13 cellular contexts compared by ENCODE assay signal in the genomic region with DNA sequence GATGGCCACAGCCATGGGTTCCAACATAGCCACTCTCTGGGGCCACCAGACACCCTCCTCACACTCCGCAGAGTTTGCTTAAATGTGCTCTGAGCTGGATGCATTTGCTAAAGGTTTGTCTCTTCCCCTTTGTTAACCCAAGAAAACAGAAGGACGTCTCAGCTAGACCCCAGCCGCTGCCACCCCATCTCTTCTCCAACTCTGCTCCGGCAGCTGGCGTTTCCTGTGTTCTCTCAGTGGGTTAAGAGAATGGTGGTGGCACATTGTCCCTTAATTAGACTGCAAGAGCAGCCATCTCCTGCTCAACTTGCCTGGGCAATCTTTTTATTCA. TPM values are rescaled to one million over a fixed set of nuclear protein-coding genes. Genes with fewer than 3 reads are reported as not detected.
DNase-seq lines count a peak whose midpoint lies in the region; ATAC-seq, FAIRE-seq and TF ChIP-seq lines count a peak whose summit lies in the region.
"Had no signal": no experiment of that assay in that cellular context is flagged by ENCODE, and none has a peak within 500 bp of the region (broad histone marks: within the 10 kb centered on the region; RNA-seq: fewer than 3 reads in every experiment).

No MANE protein-coding gene starts in this region.

- ATAC-seq in GM18907 (IDR thresholded peaks at IDR 0.05; ENCODE audit: unreplicated experiment), result peak; percentile 1
- no peak for ATAC-seq in T-helper 17 cell
- ATAC-seq in gastrocnemius medialis, result no peak
- ATAC-seq in HG03378 (IDR thresholded peaks at IDR 0.05; ENCODE audit: unreplicated experiment), result no peak

- H3K56ac ChIP-seq in H9 (ENCODE audit: insufficient read length, low read depth, low read length), result no peak overlapping the region

- in situ Hi-C loops in gastrocnemius medialis (cut with MboI; ENCODE audit: low sequenced_read_pairs in 4 of 4), result no loop called here

- TF ChIP-seq CTCF in keratinocyte (optimal IDR thresholded peaks at IDR 0.05 in 1 of 3, IDR thresholded peaks at IDR 0.05 in 1 of 3, conservative IDR thresholded peaks at IDR 0.05 in 1 of 3; ENCODE audit: extremely low read depth in 1 of 3, insufficient read depth in 2 of 3, low read length in 3 of 3) (no peak), H9 (conservative IDR thresholded peaks at IDR 0.05) (no peak), gastrocnemius medialis (IDR thresholded peaks at IDR 0.05 in 4 of 5, conservative IDR thresholded peaks at IDR 0.05 in 1 of 5) (no peak)

- H3K9me3 ChIP-seq in BLaER1 treated with 17β-estradiol and CSF1 and Interleukin-3, amounts not matched to agents 10 nM and 100 nM (replicated peaks in 1 of 11), result 0 out of 22 replicates have a peak, but pooled peaks cover 0 to 8% (median 0%) of the 10 kb centered on the region in 11 experiments
- no peaks in the 10 kb centered on the region for H3K9me3 ChIP-seq in T-helper 17 cell (ENCODE audit: control insufficient read depth, low read length, poor library complexity, severe bottlenecking)
- no peaks in the 10 kb centered on the region for H3K9me3 ChIP-seq in keratinocyte (ENCODE audit: control insufficient read depth, low read depth, low read length)
- H3K9me3 ChIP-seq in H9 (ENCODE audit: control insufficient read depth, low read depth, low read length), result no peaks in the 10 kb centered on the region
- no peaks in the 10 kb centered on the region for H3K9me3 ChIP-seq in gastrocnemius medialis
- H3K9me3 ChIP-seq: prostate gland had no signal

- peak overlapping the region; percentile 63 to 83 (median 76) for H3K4me2 ChIP-seq in BLaER1 treated with 17β-estradiol and CSF1 and Interleukin-3, amounts not matched to agents 10 nM and 100 nM
- H3K4me2 ChIP-seq in keratinocyte (ENCODE audit: control insufficient read depth, extremely low read depth, insufficient read depth, low read depth, low read length), result no peak overlapping the region
- H3K4me2 ChIP-seq in H9 (ENCODE audit: insufficient read depth, insufficient read length, low read length), result no peak overlapping the region

- H4K91ac ChIP-seq in H9 (ENCODE audit: insufficient read length, low read depth, low read length), result no peak overlapping the region

- WGBS in H9 (ENCODE audit: extremely low coverage, insufficient read length, low lambda C conversion rate), result no CpG with 5 or more reads among the region's 5 CpGs

- no peak for TF ChIP-seq POLR2A in gastrocnemius medialis (IDR thresholded peaks at IDR 0.05)

- H3K36me3 Mint-ChIP-seq in T-helper 17 cell (ENCODE audit: low read depth) (no peaks in the 10 kb centered on the region), H9 (ENCODE audit: insufficient read depth in 1 of 3, low read depth in 3 of 3) (peaks cover 3 to 7% (median 4%) of the 10 kb centered on the region in 3 experiments; a peak in 4 of 7 replicates)

- H3K9me1 ChIP-seq in keratinocyte (ENCODE audit: control insufficient read depth, extremely low read depth, insufficient read depth, low read length), result no peaks in the 10 kb centered on the region

- intact Hi-C loops in gastrocnemius medialis (cut with DNase I; ENCODE audit: low total_unique reads), result no loop called here

- peaks cover 93 to 100% (median 98%) of the 10 kb centered on the region in 10 experiments for H3K4me1 ChIP-seq in BLaER1 treated with 17β-estradiol and CSF1 and Interleukin-3, amounts not matched to agents 10 nM and 100 nM
- H3K4me1 ChIP-seq in keratinocyte (ENCODE audit: control insufficient read depth, extremely low read depth, insufficient read depth, low read length) (peaks cover 7% of the 10 kb centered on the region), H9 (ENCODE audit: insufficient read depth, low read length) (no peaks in the 10 kb centered on the region; the same call in 1 of the 2 replicates), gastrocnemius medialis (no peaks in the 10 kb centered on the region)
- H3K4me1 ChIP-seq: prostate gland had no signal

- H2BK15ac ChIP-seq in H9 (ENCODE audit: low read depth, low read length), result no peak overlapping the region

- H2BK20ac ChIP-seq in H9 (ENCODE audit: low read depth, low read length, poor library complexity, severe bottlenecking), result no peak overlapping the region

- no peaks in the 10 kb centered on the region for H3K27me3 Mint-ChIP-seq in T-helper 17 cell
- no peaks in the 10 kb centered on the region; the same call in 1 of the 2 replicates for H3K27me3 Mint-ChIP-seq in H9 (ENCODE audit: low read depth)

- peak overlapping the region; percentile 54 to 99 (median 95) for H3K27ac ChIP-seq in BLaER1 treated with 17β-estradiol and CSF1 and Interleukin-3, amounts not matched to agents 10 nM and 100 nM
- H3K27ac ChIP-seq in keratinocyte (ENCODE audit: control insufficient read depth, insufficient read depth, low read length), result peak overlapping the region; percentile 51
- H3K27ac ChIP-seq in H9 (ENCODE audit: insufficient read length, low read depth, low read length), result no peak overlapping the region
- H3K27ac ChIP-seq in gastrocnemius medialis, result no peak overlapping the region
- H3K27ac ChIP-seq: prostate gland had no signal

- peaks cover 34% of the 10 kb centered on the region for H3K4me1 Mint-ChIP-seq in T-helper 17 cell
- peaks cover 8 to 11% of the 10 kb centered on the region in 2 experiments for H3K4me1 Mint-ChIP-seq in H9

- H3K79me2 ChIP-seq in keratinocyte (ENCODE audit: control insufficient read depth, insufficient read depth, low read length), result no peaks in the 10 kb centered on the region
- no peaks in the 10 kb centered on the region for H3K79me2 ChIP-seq in H9 (ENCODE audit: insufficient read depth, low read length)

- no peak overlapping the region for H3T11ph ChIP-seq in H9 (ENCODE audit: low read length)

- dilution Hi-C loops in keratinocyte (cut with MboI; ENCODE audit: extremely low pct_ligation_motif_present, low sequenced_read_pairs), result no loop called here

- no peak overlapping the region for H2BK12ac ChIP-seq in H9 (ENCODE audit: insufficient read length, low read depth, low read length)

- H3K14ac ChIP-seq in H9 (ENCODE audit: insufficient read depth, low read length), result no peak overlapping the region

- no peak overlapping the region for H2BK5ac ChIP-seq in H9 (ENCODE audit: insufficient read length, low read length)

- H3K79me1 ChIP-seq in H9 (ENCODE audit: insufficient read depth, low read depth, low read length, poor library complexity, severe bottlenecking), result no peaks in the 10 kb centered on the region

- H3K4me3 ChIP-seq in BLaER1 treated with 17β-estradiol and CSF1 and Interleukin-3, amounts not matched to agents 10 nM and 100 nM, result peak overlapping the region in 3 of 10 experiments; percentile 10 to 16 (median 14); a peak in 4 of 20 replicates
- H3K4me3 ChIP-seq in keratinocyte (ENCODE audit: control insufficient read depth in 2 of 3, extremely low read depth in 1 of 3, insufficient read depth in 2 of 3, low read depth in 1 of 3, low read length in 3 of 3) (no peak overlapping the region), gastrocnemius medialis (no peak overlapping the region)
- H3K4me3 ChIP-seq: prostate gland had no signal

- H3K9ac ChIP-seq in BLaER1 treated with 17β-estradiol and CSF1 and Interleukin-3, amounts not matched to agents 10 nM and 100 nM, result peak overlapping the region; percentile 40 to 87 (median 81); a peak in 21 of 22 replicates
- H3K9ac ChIP-seq in keratinocyte (ENCODE audit: control insufficient read depth, extremely low read depth, insufficient read depth, low read length), result no peak overlapping the region
- H3K9ac ChIP-seq in H9 (ENCODE audit: extremely low read depth, insufficient read length, low read length), result no peak overlapping the region

- H2AFZ ChIP-seq in keratinocyte (ENCODE audit: control insufficient read depth, low read length) (no peak overlapping the region), H9 (ENCODE audit: low read length) (no peak overlapping the region)

- no peak overlapping the region for H4K8ac ChIP-seq in H9 (replicated peaks; ENCODE audit: insufficient read length, low read depth, low read length)

- no peak overlapping the region for H2AK5ac ChIP-seq in H9 (ENCODE audit: insufficient read length, low read length)

- H4K20me1 ChIP-seq in BLaER1 treated with 17β-estradiol and CSF1 and Interleukin-3, amounts not matched to agents 10 nM and 100 nM, result no peaks in the 10 kb centered on the region
- no peaks in the 10 kb centered on the region for H4K20me1 ChIP-seq in keratinocyte (ENCODE audit: control insufficient read depth, extremely low read depth, insufficient read depth, low read length)
- H4K20me1 ChIP-seq in H9 (ENCODE audit: control insufficient read depth, insufficient read depth, insufficient read length), result no peaks in the 10 kb centered on the region

- H3K27me3 ChIP-seq in BLaER1 treated with 17β-estradiol and CSF1 and Interleukin-3, amounts not matched to agents 10 nM and 100 nM, result peaks cover 0 to 12% (median 0%) of the 10 kb centered on the region in 11 experiments; a peak in 2 of 22 replicates
- H3K27me3 ChIP-seq in keratinocyte (ENCODE audit: control insufficient read depth, extremely low read depth, insufficient read depth, low read length), result no peaks in the 10 kb centered on the region
- H3K27me3 ChIP-seq in H9 (ENCODE audit: insufficient read depth, low read length), result no peaks in the 10 kb centered on the region
- H3K27me3 ChIP-seq in gastrocnemius medialis, result no peaks in the 10 kb centered on the region

- no peak overlapping the region for H3K4ac ChIP-seq in H9 (ENCODE audit: low read depth, low read length)

- H3K9me3 Mint-ChIP-seq in H9, result peaks cover 60 to 71% of the 10 kb centered on the region in 2 experiments

- H3K4me3 Mint-ChIP-seq in T-helper 17 cell (peak overlapping the region; percentile 79), H9 (no peak overlapping the region)

- H3K23me2 ChIP-seq in H9 (ENCODE audit: insufficient read length, low read depth, low read length, poor library complexity, severe bottlenecking), result no peaks in the 10 kb centered on the region

- no peak for FAIRE-seq in keratinocyte (lab: Jason Lieb, UNC)
- FAIRE-seq: urothelium cell line had no signal

- DNase-seq in T-helper 17 cell (no peak), keratinocyte (ENCODE audit: low read depth, low spot score) (no peak), H9 (no peak), gastrocnemius medialis (no peak), NCI-H82 treated with DMSO at 0.1 percent for 48 hours (lab: John Stamatoyannopoulos, UW; ENCODE audit: unreplicated experiment) (no peak)
- DNase-seq: central memory CD4-positive, alpha-beta T cell; IMR-90 had no signal

- H3K27ac Mint-ChIP-seq in T-helper 17 cell, result peak overlapping the region; percentile 99
- no peak overlapping the region for H3K27ac Mint-ChIP-seq in H9

- no peak overlapping the region for H3K18ac ChIP-seq in H9 (ENCODE audit: insufficient read length, low read depth, low read length)

- no peak overlapping the region for H4K5ac ChIP-seq in H9 (ENCODE audit: insufficient read length, low read depth, low read length)

- H3K23ac ChIP-seq in H9 (ENCODE audit: insufficient read length, low read depth, low read length), result no peak overlapping the region

- no peaks in the 10 kb centered on the region for H3K36me3 ChIP-seq in BLaER1 treated with 17β-estradiol and CSF1 and Interleukin-3, amounts not matched to agents 10 nM and 100 nM
- H3K36me3 ChIP-seq in keratinocyte (ENCODE audit: control insufficient read depth in 2 of 2, extremely low read depth in 1 of 2, insufficient read depth in 2 of 2, low read length in 2 of 2) (no peaks in the 10 kb centered on the region), gastrocnemius medialis (no peaks in the 10 kb centered on the region)
- H3K36me3 ChIP-seq: prostate gland had no signal

- no peak overlapping the region for H2BK120ac ChIP-seq in H9 (ENCODE audit: low read depth, low read length, poor library complexity, severe bottlenecking)

RNA-seq across cellular contexts. Expression of a gene that starts 43.7 kb away (rescaled TPM):
- total RNA-seq in T-helper 17 cell (not detected), H9 (2021) (0.09 TPM in 1 of 2 replicates, not detected in the other), gastrocnemius medialis (not detected)
- polyA plus RNA-seq in keratinocyte, result not detected in 3 replicates
- 0.44 TPM for polyA plus RNA-seq in keratinocyte (2011; ENCODE audit: low read depth)
- not detected in 2 replicates for polyA plus RNA-seq in keratinocyte (2011; cell fraction: cytosol; rRNA removed)
- polyA plus RNA-seq in keratinocyte (2011; cell fraction: nucleus; rRNA removed), result not detected in 2 replicates
- polyA plus RNA-seq in keratinocyte (2012; ENCODE audit: low replicate concordance), result not detected in 2 replicates
- not detected in 3 replicates for polyA minus RNA-seq in keratinocyte
- not detected for polyA minus RNA-seq in keratinocyte (2011; cell fraction: cytosol; rRNA and poly(A)+ RNA removed)
- polyA minus RNA-seq in keratinocyte (2011; cell fraction: nucleus; rRNA and poly(A)+ RNA removed), result not detected in 2 replicates
- total RNA-seq: IMR-90, NCI-H460 had no signal
- polyA plus RNA-seq: IMR-90 had no signal

Comparison
In these comparisons a context has a peak if more than half of its experiments do, and no peak if none do; other contexts are left out.
1. H3K27ac ChIP-seq: peak in BLaER1 treated with 17β-estradiol and CSF1 and Interleukin-3, amounts not matched to agents 10 nM and 100 nM (11 of 11) and keratinocyte (single experiment); none in H9 (single experiment) and gastrocnemius medialis (0 of 4).
2. H3K4me2 ChIP-seq: peak in BLaER1 treated with 17β-estradiol and CSF1 and Interleukin-3, amounts not matched to agents 10 nM and 100 nM (11 of 11); none in keratinocyte (single experiment) and H9 (single experiment).
3. H3K9ac ChIP-seq: peak in BLaER1 treated with 17β-estradiol and CSF1 and Interleukin-3, amounts not matched to agents 10 nM and 100 nM (11 of 11); none in keratinocyte (single experiment) and H9 (single experiment).